1 cellular context compared by ENCODE assay signal in the genomic region with DNA sequence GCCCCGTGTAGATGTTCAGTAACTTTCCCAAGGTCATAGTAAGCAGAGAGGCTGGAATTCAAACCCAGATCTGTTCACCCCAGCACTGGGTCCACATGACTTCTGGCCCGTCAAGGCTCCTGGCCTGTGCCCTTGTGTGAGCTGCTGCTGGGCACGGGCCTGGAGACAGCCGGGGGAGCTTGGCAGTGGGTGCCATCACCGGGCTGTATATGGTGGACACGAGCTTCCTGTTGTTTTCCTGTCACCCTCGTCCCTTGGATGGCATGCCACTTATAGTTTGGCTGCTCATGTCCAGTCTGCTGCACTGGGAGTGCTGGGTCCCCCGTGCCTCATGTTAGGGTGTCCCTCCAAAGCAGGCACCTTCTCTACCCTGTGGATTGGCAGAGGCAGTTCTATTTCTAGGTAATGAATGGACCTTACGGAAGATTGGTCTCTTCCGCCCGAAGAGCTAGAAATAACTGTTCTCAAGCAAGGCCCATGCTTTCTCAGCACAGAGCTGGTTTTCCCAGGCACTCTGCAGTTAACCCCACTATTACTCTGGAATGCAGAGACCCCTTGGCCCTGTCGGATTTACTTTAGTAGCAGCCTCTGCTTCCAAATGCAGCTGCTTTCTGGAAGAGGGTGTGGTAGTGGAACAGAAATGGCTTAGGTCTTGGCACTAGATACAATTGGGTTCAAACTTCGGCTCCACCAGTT.
TF ChIP-seq lines count a peak whose summit lies in the region.

No MANE protein-coding gene starts in this region.

TF ChIP-seq in IMR-90, 13 proteins besides CTCF, POLR2A, EP300 and RAD21 (continued from another document):
- TF ChIP-seq MAFK (IDR thresholded peaks at IDR 0.05; ENCODE audit: low read depth, low read length), result no peak
- TF ChIP-seq CHD1 (IDR thresholded peaks at IDR 0.05; ENCODE audit: low read depth, low read length), result no peak
- TF ChIP-seq, protein P1, sequence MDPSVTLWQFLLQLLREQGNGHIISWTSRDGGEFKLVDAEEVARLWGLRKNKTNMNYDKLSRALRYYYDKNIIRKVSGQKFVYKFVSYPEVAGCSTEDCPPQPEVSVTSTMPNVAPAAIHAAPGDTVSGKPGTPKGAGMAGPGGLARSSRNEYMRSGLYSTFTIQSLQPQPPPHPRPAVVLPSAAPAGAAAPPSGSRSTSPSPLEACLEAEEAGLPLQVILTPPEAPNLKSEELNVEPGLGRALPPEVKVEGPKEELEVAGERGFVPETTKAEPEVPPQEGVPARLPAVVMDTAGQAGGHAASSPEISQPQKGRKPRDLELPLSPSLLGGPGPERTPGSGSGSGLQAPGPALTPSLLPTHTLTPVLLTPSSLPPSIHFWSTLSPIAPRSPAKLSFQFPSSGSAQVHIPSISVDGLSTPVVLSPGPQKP (IDR thresholded peaks at IDR 0.05; ENCODE audit: borderline replicate concordance, low read depth, low read length), result no peak
- no peak for TF ChIP-seq MXI1 (IDR thresholded peaks at IDR 0.05; ENCODE audit: borderline replicate concordance, low read depth, low read length)
- no peak for TF ChIP-seq MAZ (IDR thresholded peaks at IDR 0.05; ENCODE audit: borderline replicate concordance, low read depth, low read length)
- no peak for TF ChIP-seq RCOR1 (IDR thresholded peaks at IDR 0.05; ENCODE audit: insufficient replicate concordance, low read length)
- no peak for TF ChIP-seq NFE2L2 (IDR thresholded peaks at IDR 0.05; ENCODE audit: low read depth, low read length)
- TF ChIP-seq FOS (IDR thresholded peaks at IDR 0.05; ENCODE audit: low read depth, low read length), result no peak
- TF ChIP-seq, protein P2, sequence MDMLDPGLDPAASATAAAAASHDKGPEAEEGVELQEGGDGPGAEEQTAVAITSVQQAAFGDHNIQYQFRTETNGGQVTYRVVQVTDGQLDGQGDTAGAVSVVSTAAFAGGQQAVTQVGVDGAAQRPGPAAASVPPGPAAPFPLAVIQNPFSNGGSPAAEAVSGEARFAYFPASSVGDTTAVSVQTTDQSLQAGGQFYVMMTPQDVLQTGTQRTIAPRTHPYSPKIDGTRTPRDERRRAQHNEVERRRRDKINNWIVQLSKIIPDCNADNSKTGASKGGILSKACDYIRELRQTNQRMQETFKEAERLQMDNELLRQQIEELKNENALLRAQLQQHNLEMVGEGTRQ (IDR thresholded peaks at IDR 0.05; ENCODE audit: low read depth, low read length), result no peak
TF ChIP-seq in IMR-90: peak in this region for 0.
